Comparison of ENCODE assay signal across 18 cellular contexts in genomic region chr20:44467289-44467883, GRCh38. TPM values are rescaled to one million over a fixed set of nuclear protein-coding genes. Genes with fewer than 3 reads are reported as not detected.
A peak's percentile ranks its signal among the peaks of the same experiment; 100 is the strongest.
DNase-seq lines count a peak whose midpoint lies in the region; ATAC-seq and TF ChIP-seq lines count a peak whose summit lies in the region.
"Had no signal": no experiment of that assay in that cellular context is flagged by ENCODE, and none has a peak within 500 bp of the region (broad histone marks: within the 10 kb centered on the region; RNA-seq: fewer than 3 reads in every experiment).

No MANE protein-coding gene starts in this region.

- H3K9ac ChIP-seq in SK-N-SH: no peak overlapping the region
- H3K9ac ChIP-seq in neuronal stem cell (ENCODE audit: low read depth, low read length, poor library complexity): no peak overlapping the region

- no peak overlapping the region for H4K8ac ChIP-seq in neuronal stem cell (ENCODE audit: low read depth, low read length)

- no peak overlapping the region for H3K23ac ChIP-seq in neuronal stem cell (ENCODE audit: low read depth, low read length, poor library complexity)

- H2AK5ac ChIP-seq in neuronal stem cell (ENCODE audit: low read depth, low read length): peak overlapping the region; percentile 22

- DNase-seq in SK-N-SH (peak; percentile 19), heart left ventricle (peak in 1 of 5 donors; percentile 66), neuronal stem cell (ENCODE audit: low spot score) (no peak), vagina (ENCODE audit: extremely low spot score in 2 of 2) (peak in 1 of 2 donors; percentile 96)
- DNase-seq: activated CD8-positive, alpha-beta T cell treated with anti-CD3 and anti-CD28 coated beads for 36 hours; activated effector memory CD4-positive, alpha-beta T cell treated with Interleukin-2 at 50 U/mL for 16 hours; caudate nucleus; NCI-H1105 treated with DMSO at 0.1 percent for 48 hours; NCI-H526 treated with DMSO at 0.1 percent for 48 hours; stimulated activated CD4-positive, alpha-beta T cell treated with anti-CD3 and anti-CD28 coated beads, Interleukin-12 subunit alpha, Interleukin-12 subunit beta, amount 100 ng/mL, for 4 hours; T-helper 2 cell had no signal

- TF ChIP-seq POLR2A in heart left ventricle (IDR thresholded peaks at IDR 0.05) (no peak), vagina (IDR thresholded peaks at IDR 0.05) (no peak)

- H3K14ac ChIP-seq in neuronal stem cell (ENCODE audit: low read length): no peak overlapping the region

- POLR2A ChIA-PET in SK-N-SH (lab: Yijun Ruan, JAX): no interaction called here

- TF ChIP-seq CTCF in SK-N-SH (IDR thresholded peaks at IDR 0.05): no peak
- no peak for TF ChIP-seq CTCF in heart left ventricle (IDR thresholded peaks at IDR 0.05)
- no peak for TF ChIP-seq CTCF in vagina (IDR thresholded peaks at IDR 0.05)

- 71% methylated on average over 6 of the region's 12 CpGs for WGBS in SK-N-SH (ENCODE audit: low lambda C conversion rate)
- WGBS in heart left ventricle, 4 donors: 70 to 83% (median 76%) methylated on average over 12 of the region's 12 CpGs
- no CpG with 5 or more reads among the region's 12 CpGs for WGBS in neuronal stem cell (ENCODE audit: extremely low coverage in 2 of 2, insufficient read length in 2 of 2, insufficient replicate concordance in 1 of 2), 2 donors

- CTCF ChIA-PET in SK-N-SH (lab: Yijun Ruan, JAX): interaction anchor here (0.6 to 5.9 kb wide), 6 partner anchors 64 to 250 kb away, joined by 3 to 44 read pairs (median 4); no protein-coding TSS in a partner anchor

- TF ChIP-seq EP300 in SK-N-SH (IDR thresholded peaks at IDR 0.05; ENCODE audit: borderline replicate concordance in 1 of 2, low read depth in 1 of 2, low read length in 1 of 2): no peak

- H3K4me2 ChIP-seq in SK-N-SH: no peak overlapping the region
- H3K4me2 ChIP-seq in neuronal stem cell (ENCODE audit: insufficient read depth, low read length, poor library complexity, severe bottlenecking): no peak overlapping the region

- H4K91ac ChIP-seq in neuronal stem cell (ENCODE audit: low read depth, low read length, poor library complexity): no peak overlapping the region

- H3K4me1 ChIP-seq in SK-N-SH (ENCODE audit: control insufficient read depth in 1 of 2, insufficient read depth in 2 of 2, low read depth in 1 of 2, low read length in 1 of 2) (no peaks in the 10 kb centered on the region), heart left ventricle (peaks cover 0 to 5% (median 0%) of the 10 kb centered on the region in 12 donors), neuronal stem cell (ENCODE audit: control insufficient read depth in 2 of 2, insufficient read depth in 1 of 2, low read depth in 1 of 2, low read length in 2 of 2) (peaks cover 0 to 2% of the 10 kb centered on the region in 2 donors), vagina (no peaks in the 10 kb centered on the region)
- H3K4me1 ChIP-seq: Caco-2 had no signal

- no peaks in the 10 kb centered on the region for H3K9me2 ChIP-seq in SK-N-SH

- H3K9me3 ChIP-seq in SK-N-SH: no peaks in the 10 kb centered on the region
- no peaks in the 10 kb centered on the region for H3K9me3 ChIP-seq in heart left ventricle
- H3K9me3 ChIP-seq in neuronal stem cell (replicated peaks in 1 of 2; ENCODE audit: control insufficient read depth in 2 of 2, insufficient read depth in 1 of 2, low read depth in 1 of 2, low read length in 2 of 2): no peaks in the 10 kb centered on the region
- H3K9me3 ChIP-seq in vagina: no peaks in the 10 kb centered on the region
- H3K9me3 ChIP-seq: Caco-2 had no signal

- no peak overlapping the region for H3K27ac ChIP-seq in SK-N-SH (ENCODE audit: low read depth in 2 of 2, low read length in 1 of 2)
- H3K27ac ChIP-seq in heart left ventricle: peak overlapping the region in 1 of 12 donors; percentile 31
- H3K27ac ChIP-seq in neuronal stem cell (replicated peaks; ENCODE audit: low read length): no peak overlapping the region
- H3K27ac ChIP-seq in vagina: peak overlapping the region; percentile 14

- H3K4me3 ChIP-seq in SK-N-SH (ENCODE audit: low read depth in 2 of 2, low read length in 1 of 2): no peak overlapping the region
- H3K4me3 ChIP-seq in heart left ventricle: no peak overlapping the region
- H3K4me3 ChIP-seq in neuronal stem cell (ENCODE audit: low read length in 2 of 2): no peak overlapping the region
- H3K4me3 ChIP-seq in vagina: no peak overlapping the region

- no peaks in the 10 kb centered on the region for H3K79me2 ChIP-seq in SK-N-SH (ENCODE audit: insufficient read depth)

- no peak overlapping the region for H2BK12ac ChIP-seq in neuronal stem cell (ENCODE audit: low read length)

- H2AFZ ChIP-seq in SK-N-SH (ENCODE audit: low read depth) (no peak overlapping the region), neuronal stem cell (ENCODE audit: low read length) (peak overlapping the region; percentile 66)

- H3K18ac ChIP-seq in neuronal stem cell (ENCODE audit: low read length): no peak overlapping the region

- no peak overlapping the region for H2BK120ac ChIP-seq in neuronal stem cell (ENCODE audit: low read depth, low read length)

- H3K36me3 ChIP-seq in SK-N-SH (replicated peaks in 1 of 2; ENCODE audit: control insufficient read depth in 1 of 2, insufficient read depth in 2 of 2, low read length in 1 of 2) (no peaks in the 10 kb centered on the region), heart left ventricle (no peaks in the 10 kb centered on the region), neuronal stem cell (replicated peaks in 1 of 2; ENCODE audit: control insufficient read depth in 2 of 2, insufficient read depth in 2 of 2, low read length in 2 of 2) (no peaks in the 10 kb centered on the region), vagina (no peaks in the 10 kb centered on the region)

- TF ChIP-seq RAD21 in SK-N-SH (IDR thresholded peaks at IDR 0.05; ENCODE audit: low read length): no peak

- H4K20me1 ChIP-seq in SK-N-SH (ENCODE audit: insufficient read depth): no peaks in the 10 kb centered on the region

- H3F3A ChIP-seq in SK-N-SH (replicated peaks; ENCODE audit: insufficient read depth): no peaks in the 10 kb centered on the region

- no peak overlapping the region for H2BK5ac ChIP-seq in neuronal stem cell (ENCODE audit: low read length)

- no peak for ATAC-seq in SK-N-SH treated with all-trans-retinoic acid at 6 μM for 48 hours
- peak; percentile 48 to 77 (median 68) for ATAC-seq in heart left ventricle
- ATAC-seq in HG03159 (IDR thresholded peaks at IDR 0.05; ENCODE audit: unreplicated experiment): no peak
- ATAC-seq in HG03521 (IDR thresholded peaks at IDR 0.05; ENCODE audit: unreplicated experiment): no peak
- no peak for ATAC-seq in GM21390 (IDR thresholded peaks at IDR 0.05; ENCODE audit: unreplicated experiment)
- ATAC-seq: activated CD8-positive, alpha-beta T cell treated with anti-CD3 and anti-CD28 coated beads for 36 hours; HCT116; natural killer cell treated with Interleukin-12 subunit alpha and Interleukin-12 subunit beta and Interleukin-15 and Interleukin-18, amount 100 ng/mL, for 72 hours had no signal

- intact Hi-C loops in heart left ventricle (cut with DNase I): loop anchor here in 7 of 10 donors (5.0 to 10.0 kb wide), 7 partner anchors 80 to 255 kb away; partner anchors contain the start of genes OSER1 (in 2 of the 7) and FITM2 (in 1 of the 7)
- intact Hi-C loops in vagina (cut with DNase I): no loop called here

- no peaks in the 10 kb centered on the region for H3K79me1 ChIP-seq in neuronal stem cell (ENCODE audit: low read depth, low read length)

- H3K27me3 ChIP-seq in SK-N-SH (ENCODE audit: insufficient read depth) (no peaks in the 10 kb centered on the region), heart left ventricle (no peaks in the 10 kb centered on the region), neuronal stem cell (ENCODE audit: control insufficient read depth in 3 of 3, insufficient read depth in 3 of 3, low read depth in 1 of 3, low read length in 3 of 3) (peaks cover 0 to 7% (median 2%) of the 10 kb centered on the region in 3 experiments), vagina (no peaks in the 10 kb centered on the region)

- no peak overlapping the region for H2BK15ac ChIP-seq in neuronal stem cell (ENCODE audit: low read length)

- H3K4ac ChIP-seq in neuronal stem cell (ENCODE audit: low read length): no peak overlapping the region

TF ChIP-seq in SK-N-SH, 30 proteins besides CTCF, POLR2A, EP300 and RAD21 (continues in another document):
- TF ChIP-seq, protein P1, sequence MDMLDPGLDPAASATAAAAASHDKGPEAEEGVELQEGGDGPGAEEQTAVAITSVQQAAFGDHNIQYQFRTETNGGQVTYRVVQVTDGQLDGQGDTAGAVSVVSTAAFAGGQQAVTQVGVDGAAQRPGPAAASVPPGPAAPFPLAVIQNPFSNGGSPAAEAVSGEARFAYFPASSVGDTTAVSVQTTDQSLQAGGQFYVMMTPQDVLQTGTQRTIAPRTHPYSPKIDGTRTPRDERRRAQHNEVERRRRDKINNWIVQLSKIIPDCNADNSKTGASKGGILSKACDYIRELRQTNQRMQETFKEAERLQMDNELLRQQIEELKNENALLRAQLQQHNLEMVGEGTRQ (IDR thresholded peaks at IDR 0.05; ENCODE audit: borderline replicate concordance, low read depth, low read length): no peak
- no peak for TF ChIP-seq EZH2phosphoT487 (IDR thresholded peaks at IDR 0.05; ENCODE audit: borderline replicate concordance, low read depth)

TF ChIP-seq in SK-N-SH treated with all-trans-retinoic acid at 6 μM for 48 hours, 23 proteins besides CTCF, POLR2A, EP300 and RAD21 (continues in another document):
- TF ChIP-seq PPARA (CRISPR knock-in tag; IDR thresholded peaks at IDR 0.05; ENCODE audit: borderline replicate concordance) (no peak), BACH2 (CRISPR knock-in tag; IDR thresholded peaks at IDR 0.05; ENCODE audit: borderline replicate concordance) (no peak)

RNA-seq across cellular contexts. Expression of gene TTPAL, which starts 8.3 kb away (rescaled TPM):
- polyA plus RNA-seq in SK-N-SH (2012; rRNA removed): 4.9 and 5.7 TPM in 2 replicates
- polyA plus RNA-seq in SK-N-SH (2012; cell fraction: cytosol; rRNA removed): 5.4 and 5.6 TPM in 2 replicates
- polyA plus RNA-seq in SK-N-SH (2012; cell fraction: nucleus; rRNA removed): 12.4 and 16.5 TPM in 2 replicates
- total RNA-seq in heart left ventricle: 1 to 10 TPM; 2.8 to 6.0 (median 4.2) TPM
- 1 to 10 TPM; 1.9 to 4.2 TPM for polyA plus RNA-seq in heart left ventricle
- 7.4 TPM for polyA plus RNA-seq in neuronal stem cell (2013, experiment 1 of 2)
- 7.4 TPM for polyA plus RNA-seq in neuronal stem cell (2013, experiment 2 of 2)
- total RNA-seq in vagina: 16.0 TPM

RNA-seq across cellular contexts. Expression of gene SERINC3, which starts 54.5 kb away (rescaled TPM):
- 105 and 173 TPM in 2 replicates for polyA plus RNA-seq in SK-N-SH (2012; rRNA removed)
- 101 and 124 TPM in 2 replicates for polyA plus RNA-seq in SK-N-SH (2012; cell fraction: cytosol; rRNA removed)
- 71.6 and 109 TPM in 2 replicates for polyA plus RNA-seq in SK-N-SH (2012; cell fraction: nucleus; rRNA removed)
- 100 to 1,000 TPM in 4 of 9 donors, 10 to 100 TPM in 5; 85.5 to 114 (median 97.7) TPM for total RNA-seq in heart left ventricle
- polyA plus RNA-seq in heart left ventricle: 10 to 100 TPM; 32.9 to 89.8 TPM
- polyA plus RNA-seq in neuronal stem cell (2013, experiment 1 of 2): 30.6 TPM
- polyA plus RNA-seq in neuronal stem cell (2013, experiment 2 of 2): 30.8 TPM
- total RNA-seq in vagina: 77.3 TPM

Comparison
In these comparisons a context has a peak if more than half of its experiments do, and no peak if none do; other contexts are left out.
1. ATAC-seq: peak in heart left ventricle (4 of 4); none in SK-N-SH treated with all-trans-retinoic acid at 6 μM for 48 hours (single experiment), HG03159 (single experiment), HG03521 (single experiment) and GM21390 (single experiment).